15 cellular contexts compared by ENCODE assay signal in genomic region chr2:105383456-105383855, GRCh38. TPM values are rescaled to one million over a fixed set of nuclear protein-coding genes. Genes with fewer than 3 reads are reported as not detected.
DNase-seq lines count a peak whose midpoint lies in the region; ATAC-seq and TF ChIP-seq lines count a peak whose summit lies in the region.
"Had no signal": no experiment of that assay in that cellular context is flagged by ENCODE, and none has a peak within 500 bp of the region (broad histone marks: within the 10 kb centered on the region; RNA-seq: fewer than 3 reads in every experiment).

No MANE protein-coding gene starts in this region.

- no peak overlapping the region for H3K9ac ChIP-seq in BLaER1 treated with 17β-estradiol and CSF1 and Interleukin-3, amounts not matched to agents 10 nM and 100 nM

- no peak overlapping the region for H3K27ac Mint-ChIP-seq in type B pancreatic cell
- H3K27ac Mint-ChIP-seq: activated CD8-positive, alpha-beta T cell treated with anti-CD3 and anti-CD28 coated beads, Interleukin-2, amount 10 ng/mL, durations not matched to agents 7 days and 5 days had no signal

- peaks cover 4% of the 10 kb centered on the region for H3K9me3 Mint-ChIP-seq in type B pancreatic cell

- peak overlapping the region; percentile 0 to 60 (median 31); a peak in 19 of 22 replicates for H3K4me2 ChIP-seq in BLaER1 treated with 17β-estradiol and CSF1 and Interleukin-3, amounts not matched to agents 10 nM and 100 nM

- H3K4me1 Mint-ChIP-seq in type B pancreatic cell (ENCODE audit: unreplicated experiment): peaks cover 4% of the 10 kb centered on the region

- peak; percentile 60 for DNase-seq in OCI-M1 (lab: John Stamatoyannopoulos, UW)
- DNase-seq in cardiac muscle cell (ENCODE audit: low read depth in 1 of 2, low spot score in 1 of 2): peak in 1 of 2 donors; percentile 52
- DNase-seq in psoas muscle: no peak
- no peak for DNase-seq in T-helper 2 cell
- no peak for DNase-seq in type B pancreatic cell (ENCODE audit: extremely low spot score, unreplicated experiment)
- no peak for DNase-seq in 8988T
- DNase-seq in AG20443 (ENCODE audit: low spot score): no peak
- DNase-seq: ACHN; activated CD8-positive, alpha-beta T cell treated with anti-CD3 and anti-CD28 coated beads, Interleukin-2, amount 10 ng/mL, durations not matched to agents 7 days and 5 days; amniotic stem cell; Caco-2; NCI-H2029; SHP77 treated with DMSO at 0.1 percent for 48 hours; stimulated activated naive CD8-positive, alpha-beta T cell treated with anti-CD3 and anti-CD28 coated beads, Interleukin-15, Interleukin-2, amounts not matched to agents 100 U/mL and 50 U/mL, for 24 hours had no signal

- peaks cover 10 to 30% (median 17%) of the 10 kb centered on the region in 10 experiments; a peak in 19 of 20 replicates for H3K4me1 ChIP-seq in BLaER1 treated with 17β-estradiol and CSF1 and Interleukin-3, amounts not matched to agents 10 nM and 100 nM
- H3K4me1 ChIP-seq in cardiac muscle cell (ENCODE audit: low read depth) (peaks cover 69% of the 10 kb centered on the region), psoas muscle (peaks cover 87% of the 10 kb centered on the region)

- WGBS in psoas muscle, 3 donors: 27 to 55% (median 33%) methylated on average over 4 of the region's 4 CpGs

- no peak overlapping the region for H3K27ac ChIP-seq in BLaER1 treated with 17β-estradiol and CSF1 and Interleukin-3, amounts not matched to agents 10 nM and 100 nM
- H3K27ac ChIP-seq in cardiac muscle cell (peak overlapping the region; percentile 78), psoas muscle (peak overlapping the region; percentile 84)

- no peak overlapping the region for H3K4me3 Mint-ChIP-seq in type B pancreatic cell
- H3K4me3 Mint-ChIP-seq: activated CD8-positive, alpha-beta T cell treated with anti-CD3 and anti-CD28 coated beads, Interleukin-2, amount 10 ng/mL, durations not matched to agents 7 days and 5 days had no signal

- H3K9me3 ChIP-seq in BLaER1 treated with 17β-estradiol and CSF1 and Interleukin-3, amounts not matched to agents 10 nM and 100 nM (replicated peaks in 1 of 11): no peaks in the 10 kb centered on the region
- H3K9me3 ChIP-seq in cardiac muscle cell (ENCODE audit: low read depth) (no peaks in the 10 kb centered on the region), psoas muscle (no peaks in the 10 kb centered on the region)
- H3K9me3 ChIP-seq: Caco-2 had no signal

- H4K20me1 ChIP-seq in BLaER1 treated with 17β-estradiol and CSF1 and Interleukin-3, amounts not matched to agents 10 nM and 100 nM: no peaks in the 10 kb centered on the region

- H3K27me3 Mint-ChIP-seq in type B pancreatic cell: no peaks in the 10 kb centered on the region

- TF ChIP-seq CTCF in cardiac muscle cell (IDR thresholded peaks at IDR 0.05; ENCODE audit: low read depth, low read length) (no peak), psoas muscle (IDR thresholded peaks at IDR 0.05) (no peak), type B pancreatic cell (conservative IDR thresholded peaks at IDR 0.05) (no peak)

- peaks cover 34% of the 10 kb centered on the region for H3K36me3 Mint-ChIP-seq in type B pancreatic cell

- intact Hi-C loops in psoas muscle (cut with DNase I): no loop called here

- peak in 3 of 4 donors; percentile 40 to 60 (median 54) for ATAC-seq in psoas muscle
- ATAC-seq: activated CD8-positive, alpha-beta T cell treated with anti-CD3 and anti-CD28 coated beads, Interleukin-2, amount 10 ng/mL, durations not matched to agents 7 days and 5 days; stimulated activated naive CD8-positive, alpha-beta T cell treated with anti-CD3 and anti-CD28 coated beads, Interleukin-15, Interleukin-2, amounts not matched to agents 100 U/mL and 50 U/mL, for 24 hours had no signal

- no peaks in the 10 kb centered on the region for H3K27me3 ChIP-seq in BLaER1 treated with 17β-estradiol and CSF1 and Interleukin-3, amounts not matched to agents 10 nM and 100 nM
- no peaks in the 10 kb centered on the region for H3K27me3 ChIP-seq in cardiac muscle cell
- H3K27me3 ChIP-seq in psoas muscle (ENCODE audit: insufficient read depth in 3 of 3, low read length in 2 of 3): no peaks in the 10 kb centered on the region

- H3K36me3 ChIP-seq in BLaER1 treated with 17β-estradiol and CSF1 and Interleukin-3, amounts not matched to agents 10 nM and 100 nM: no peaks in the 10 kb centered on the region
- peaks cover 75% of the 10 kb centered on the region for H3K36me3 ChIP-seq in cardiac muscle cell
- H3K36me3 ChIP-seq in psoas muscle (ENCODE audit: insufficient read depth in 1 of 2, low read depth in 1 of 2): peaks cover 4 to 28% of the 10 kb centered on the region in 2 donors

- H3K4me3 ChIP-seq in BLaER1 treated with 17β-estradiol and CSF1 and Interleukin-3, amounts not matched to agents 10 nM and 100 nM: no peak overlapping the region
- H3K4me3 ChIP-seq in cardiac muscle cell: no peak overlapping the region
- no peak overlapping the region for H3K4me3 ChIP-seq in psoas muscle

RNA-seq across cellular contexts. Expression of gene FHL2, which starts 15.4 kb away (rescaled TPM):
- total RNA-seq in cardiac muscle cell (586 and 1,288 TPM in 2 replicates), psoas muscle (100 to 1,000 TPM in 1 of 4 donors, 10 to 100 TPM in 3; 33.5 to 114 (median 51.7) TPM), type B pancreatic cell (ENCODE audit: low replicate concordance) (19.9 and 21.9 TPM in 2 replicates)
- polyA plus RNA-seq in cardiac muscle cell (612 and 1,543 TPM in 2 replicates), psoas muscle (10 to 100 TPM; 24.7 to 40.9 (median 28.5) TPM)

RNA-seq across cellular contexts. Expression of gene C2orf49, which starts 46.1 kb away (rescaled TPM):
- total RNA-seq in cardiac muscle cell (21.5 and 37.9 TPM in 2 replicates), psoas muscle (10 to 100 TPM; 14.8 to 19.4 (median 15.5) TPM), type B pancreatic cell (ENCODE audit: low replicate concordance) (23.5 and 25.8 TPM in 2 replicates)
- polyA plus RNA-seq in cardiac muscle cell (19.2 and 31.3 TPM in 2 replicates), psoas muscle (10 to 100 TPM; 13.2 to 24.6 (median 14.3) TPM)

RNA-seq across cellular contexts. Expression of gene TGFBRAP1, which starts 53.9 kb away (rescaled TPM):
- 15.8 and 18.9 TPM in 2 replicates for total RNA-seq in cardiac muscle cell
- 11.4 and 11.5 TPM in 2 replicates for polyA plus RNA-seq in cardiac muscle cell
- total RNA-seq in psoas muscle: 10 to 100 TPM; 13.3 to 21.4 (median 16.8) TPM
- polyA plus RNA-seq in psoas muscle: 10 to 100 TPM in 1 of 3 donors, 1 to 10 TPM in 2; 5.4 to 18.2 (median 8.8) TPM
- total RNA-seq in type B pancreatic cell (ENCODE audit: low replicate concordance): 15.5 and 17.5 TPM in 2 replicates

Comparison
In these comparisons a context has a peak if more than half of its experiments do, and no peak if none do; other contexts are left out.
1. H3K27ac ChIP-seq: peak in cardiac muscle cell (single experiment) and psoas muscle (single experiment); none in BLaER1 treated with 17β-estradiol and CSF1 and Interleukin-3, amounts not matched to agents 10 nM and 100 nM (0 of 11).